Comparison of ENCODE assay signal across 11 cellular contexts in the genomic region with DNA sequence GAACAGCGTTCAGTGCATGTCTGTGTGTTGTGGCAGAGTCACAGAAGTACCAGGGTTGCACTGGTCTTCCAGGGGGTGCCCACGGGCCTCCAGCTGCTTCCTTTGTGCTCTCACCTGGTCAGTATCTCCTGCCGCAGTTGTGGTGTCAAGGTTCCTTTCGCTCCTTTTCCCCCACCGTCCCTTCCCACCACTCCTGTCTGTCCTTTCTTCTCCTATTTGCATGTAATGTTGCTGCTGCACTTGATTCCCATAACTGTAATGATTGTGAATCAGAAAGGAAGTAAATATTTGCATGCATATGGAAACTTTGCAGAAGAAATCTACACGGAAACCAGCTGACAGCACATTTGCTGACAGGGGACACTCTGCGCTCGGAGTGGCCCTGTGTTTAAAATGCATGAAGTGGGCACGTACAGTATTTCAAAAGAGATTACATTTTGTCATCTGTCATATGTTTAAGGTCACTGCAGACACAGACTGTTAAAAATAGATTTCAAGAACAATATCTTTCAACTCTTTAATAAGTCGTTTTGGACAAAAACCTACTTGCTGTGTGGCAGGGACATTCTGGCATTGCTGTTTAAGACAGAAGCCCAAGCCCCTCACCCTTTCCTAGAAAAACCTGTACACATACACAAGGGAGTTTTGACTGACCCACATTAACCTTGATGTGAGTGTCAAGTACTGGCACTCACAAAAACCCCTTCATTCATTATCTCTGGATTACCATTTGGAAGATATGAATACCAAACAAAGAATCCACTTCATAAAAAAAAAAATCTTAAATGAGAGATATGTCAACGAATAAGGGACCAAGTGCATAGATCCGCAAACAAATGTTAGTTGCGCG.
DNase-seq lines count a peak whose midpoint lies in the region; ATAC-seq and TF ChIP-seq lines count a peak whose summit lies in the region.
"Had no signal": no experiment of that assay in that cellular context is flagged by ENCODE, and none has a peak within 500 bp of the region (broad histone marks: within the 10 kb centered on the region; RNA-seq: fewer than 3 reads in every experiment).

No MANE protein-coding gene starts in this region.

- DNase-seq in activated T-cell treated with anti-CD3 and anti-CD28 coated beads, Interleukin-2, amount 50 U/mL, for 72 hours = no peak
- no peak for DNase-seq in activated T-cell treated with anti-CD3 and anti-CD28 coated beads, Interleukin-2, amount 50 U/mL, for 1 hour
- DNase-seq in activated CD8-positive, alpha-beta memory T cell treated with anti-CD3 and anti-CD28 coated beads for 24 hours = no peak
- DNase-seq in foreskin melanocyte = no peak
- no peak for DNase-seq in stimulated activated CD4-positive, alpha-beta T cell treated with anti-CD3 and anti-CD28 coated beads, Interleukin-4, amount 100 ng/mL, for 4 hours
- DNase-seq: gastrocnemius medialis, HFFc6 had no signal

- peaks cover 9% of the 10 kb centered on the region for H3K4me1 Mint-ChIP-seq in activated T-cell treated with anti-CD3 and anti-CD28 coated beads, Interleukin-2, amount 50 U/mL, for 72 hours (ENCODE audit: low read depth)
- peaks cover 42% of the 10 kb centered on the region for H3K4me1 Mint-ChIP-seq in stimulated activated memory B cell treated with anti-CD40 and anti-IgM and Interleukin-4, amounts not matched to agents 10 μg/mL and 1 μg/mL and 100 μg/mL, for 72 hours

- H3K36me3 Mint-ChIP-seq in activated T-cell treated with anti-CD3 and anti-CD28 coated beads, Interleukin-2, amount 50 U/mL, for 72 hours (ENCODE audit: insufficient read depth in 2 of 2) = peaks cover 11 to 12% of the 10 kb centered on the region in 2 donors
- H3K36me3 Mint-ChIP-seq in stimulated activated memory B cell treated with anti-CD40 and anti-IgM and Interleukin-4, amounts not matched to agents 10 μg/mL and 1 μg/mL and 100 μg/mL, for 72 hours = peaks cover 6% of the 10 kb centered on the region

- peaks cover 6 to 11% of the 10 kb centered on the region in 2 donors for H3K9me3 Mint-ChIP-seq in activated T-cell treated with anti-CD3 and anti-CD28 coated beads, Interleukin-2, amount 50 U/mL, for 72 hours
- H3K9me3 Mint-ChIP-seq in stimulated activated memory B cell treated with anti-CD40 and anti-IgM and Interleukin-4, amounts not matched to agents 10 μg/mL and 1 μg/mL and 100 μg/mL, for 72 hours = peaks cover 16% of the 10 kb centered on the region

- peak overlapping the region; percentile 63 to 71 for H3K4me3 Mint-ChIP-seq in activated T-cell treated with anti-CD3 and anti-CD28 coated beads, Interleukin-2, amount 50 U/mL, for 72 hours
- H3K4me3 Mint-ChIP-seq in stimulated activated memory B cell treated with anti-CD40 and anti-IgM and Interleukin-4, amounts not matched to agents 10 μg/mL and 1 μg/mL and 100 μg/mL, for 72 hours = peak overlapping the region; percentile 62
- H3K4me3 Mint-ChIP-seq: HFFc6 had no signal

- ATAC-seq in activated T-cell treated with anti-CD3 and anti-CD28 coated beads, Interleukin-2, amount 50 U/mL, for 72 hours (replicated peaks in 1 of 2) = peak; percentile 18 to 62
- peak; percentile 73 for ATAC-seq in HG02870 (IDR thresholded peaks at IDR 0.05; ENCODE audit: unreplicated experiment)
- peak; percentile 87 for ATAC-seq in stimulated activated memory B cell treated with anti-CD40 and anti-IgM and Interleukin-4, amounts not matched to agents 10 μg/mL and 1 μg/mL and 100 μg/mL, for 72 hours
- ATAC-seq: gastrocnemius medialis had no signal

- no peak overlapping the region for H3K27ac Mint-ChIP-seq in activated T-cell treated with anti-CD3 and anti-CD28 coated beads, Interleukin-2, amount 50 U/mL, for 72 hours
- peak overlapping the region; percentile 49 for H3K27ac Mint-ChIP-seq in stimulated activated memory B cell treated with anti-CD40 and anti-IgM and Interleukin-4, amounts not matched to agents 10 μg/mL and 1 μg/mL and 100 μg/mL, for 72 hours
- H3K27ac Mint-ChIP-seq: HFFc6 had no signal

- TF ChIP-seq CTCF in VCaP (conservative IDR thresholded peaks at IDR 0.05) = no peak

- peak overlapping the region; percentile 51 for H3K27ac ChIP-seq in VCaP
- H3K27ac ChIP-seq: gastrocnemius medialis, vagina had no signal

- H3K27me3 Mint-ChIP-seq in activated T-cell treated with anti-CD3 and anti-CD28 coated beads, Interleukin-2, amount 50 U/mL, for 72 hours (ENCODE audit: low read depth) = peaks cover 12% of the 10 kb centered on the region
- H3K27me3 Mint-ChIP-seq in stimulated activated memory B cell treated with anti-CD40 and anti-IgM and Interleukin-4, amounts not matched to agents 10 μg/mL and 1 μg/mL and 100 μg/mL, for 72 hours = no peaks in the 10 kb centered on the region
